In the genomic region with DNA sequence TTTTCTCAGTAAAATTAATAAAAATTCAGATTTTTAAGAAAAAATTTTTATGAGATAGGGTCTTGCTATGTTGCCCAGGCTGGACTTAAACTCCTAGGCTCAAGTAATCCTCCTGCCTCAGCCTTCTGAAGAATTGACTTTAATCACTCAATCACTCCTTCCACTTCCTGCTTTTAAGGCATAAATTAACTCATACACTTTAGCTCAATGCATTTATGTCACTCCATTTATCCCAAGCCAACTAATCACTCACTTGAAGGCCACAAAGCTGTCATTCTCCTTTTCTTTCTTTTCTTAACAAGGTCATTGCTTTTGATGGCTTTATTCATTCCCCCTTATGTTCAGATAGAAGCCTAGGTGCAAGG, we compare ENCODE assay signal across 8 cellular contexts. TPM values are rescaled to one million over a fixed set of nuclear protein-coding genes. Genes with fewer than 3 reads are reported as not detected.
A peak's percentile ranks its signal among the peaks of the same experiment; 100 is the strongest.
DNase-seq lines count a peak whose midpoint lies in the region; ATAC-seq and TF ChIP-seq lines count a peak whose summit lies in the region.

No MANE protein-coding gene starts in this region.

- ATAC-seq in HG03039 (IDR thresholded peaks at IDR 0.05; ENCODE audit: unreplicated experiment) (peak; percentile 6), left colon (peak; percentile 41)

- TF ChIP-seq CTCF in tibial nerve (IDR thresholded peaks at IDR 0.05) = no peak

- peak overlapping the region; percentile 92 to 96 (median 94) for H3K27ac ChIP-seq in tibial nerve

- no peaks in the 10 kb centered on the region for H3K9me3 Mint-ChIP-seq in activated T-helper 1 cell treated with anti-CD3 and anti-CD28 coated beads, Interleukin-12 subunit alpha, Interleukin-12 subunit beta, Interleukin-2, Interleukin-4 antibody, amounts not matched to agents 30 ng/mL and 10 ng/mL and 1 ng/mL, durations not matched to agents 14 hours and 24 hours and 36 hours

- H3K4me3 ChIP-seq in tibial nerve = peak overlapping the region; percentile 74 to 96 (median 85)

- no peaks in the 10 kb centered on the region for H3K27me3 Mint-ChIP-seq in activated T-helper 1 cell treated with anti-CD3 and anti-CD28 coated beads, Interleukin-12 subunit alpha, Interleukin-12 subunit beta, Interleukin-2, Interleukin-4 antibody, amounts not matched to agents 30 ng/mL and 10 ng/mL and 1 ng/mL, durations not matched to agents 14 hours and 24 hours and 36 hours (ENCODE audit: insufficient read depth)

- H3K36me3 Mint-ChIP-seq in activated T-helper 1 cell treated with anti-CD3 and anti-CD28 coated beads, Interleukin-12 subunit alpha, Interleukin-12 subunit beta, Interleukin-2, Interleukin-4 antibody, amounts not matched to agents 30 ng/mL and 10 ng/mL and 1 ng/mL, durations not matched to agents 14 hours and 24 hours and 36 hours (ENCODE audit: low read depth) = peaks cover 33% of the 10 kb centered on the region

- H3K27me3 ChIP-seq in tibial nerve = no peaks in the 10 kb centered on the region

- no peaks in the 10 kb centered on the region for H3K9me3 ChIP-seq in tibial nerve

- H3K4me3 Mint-ChIP-seq in activated T-helper 1 cell treated with anti-CD3 and anti-CD28 coated beads, Interleukin-12 subunit alpha, Interleukin-12 subunit beta, Interleukin-2, Interleukin-4 antibody, amounts not matched to agents 30 ng/mL and 10 ng/mL and 1 ng/mL, durations not matched to agents 14 hours and 24 hours and 36 hours = peak overlapping the region; percentile 89

- H3K4me1 ChIP-seq in tibial nerve = peaks cover 0 to 22% (median 10%) of the 10 kb centered on the region in 4 donors

- DNase-seq in SIG-M5 treated with dmso at 0.1 percent for 504 hours (lab: John Stamatoyannopoulos, UW; ENCODE audit: unreplicated experiment) = peak; percentile 43
- DNase-seq in SIG-M5 (lab: John Stamatoyannopoulos, UW) = no peak
- no peak for DNase-seq in activated T-helper 1 cell treated with anti-CD3 and anti-CD28 coated beads, Interleukin-12 subunit alpha, Interleukin-12 subunit beta, Interleukin-2, Interleukin-4 antibody, amounts not matched to agents 30 ng/mL and 10 ng/mL and 1 ng/mL, durations not matched to agents 14 hours and 24 hours and 36 hours (ENCODE audit: low spot score)
- no peak for DNase-seq in left colon
- no peak for DNase-seq in tibial nerve (ENCODE audit: low spot score in 2 of 2)
- no peak for DNase-seq in cerebellar cortex (ENCODE audit: low spot score)
- DNase-seq in mesenteric fat pad (ENCODE audit: low spot score) = no peak

- intact Hi-C loops in activated T-helper 1 cell treated with anti-CD3 and anti-CD28 coated beads, Interleukin-12 subunit alpha, Interleukin-12 subunit beta, Interleukin-2, Interleukin-4 antibody, amounts not matched to agents 30 ng/mL and 10 ng/mL and 1 ng/mL, durations not matched to agents 14 hours and 24 hours and 36 hours (cut with micrococcal nuclease) = loop anchor here (2.0 to 10.0 kb wide), 5 partner anchors 112 to 414 kb away; partner anchors contain the start of genes DLAT, SDHD, SIK2 and TIMM8B
- intact Hi-C loops in left colon (cut with DNase I, micrococcal nuclease) = no loop called here

- peaks cover 32% of the 10 kb centered on the region for H3K4me1 Mint-ChIP-seq in activated T-helper 1 cell treated with anti-CD3 and anti-CD28 coated beads, Interleukin-12 subunit alpha, Interleukin-12 subunit beta, Interleukin-2, Interleukin-4 antibody, amounts not matched to agents 30 ng/mL and 10 ng/mL and 1 ng/mL, durations not matched to agents 14 hours and 24 hours and 36 hours (ENCODE audit: low read depth)

- H3K36me3 ChIP-seq in tibial nerve = peaks cover 0 to 42% (median 0%) of the 10 kb centered on the region in 3 donors

- no peak for TF ChIP-seq POLR2A in tibial nerve (IDR thresholded peaks at IDR 0.05)

- peak overlapping the region; percentile 50 for H3K27ac Mint-ChIP-seq in activated T-helper 1 cell treated with anti-CD3 and anti-CD28 coated beads, Interleukin-12 subunit alpha, Interleukin-12 subunit beta, Interleukin-2, Interleukin-4 antibody, amounts not matched to agents 30 ng/mL and 10 ng/mL and 1 ng/mL, durations not matched to agents 14 hours and 24 hours and 36 hours

- no peak for TF ChIP-seq EP300 in tibial nerve (IDR thresholded peaks at IDR 0.05)

RNA-seq across cellular contexts. Expression of gene ALG9, which starts 0.9 kb away (rescaled TPM):
- total RNA-seq in activated T-helper 1 cell treated with anti-CD3 and anti-CD28 coated beads, Interleukin-12 subunit alpha, Interleukin-12 subunit beta, Interleukin-2, Interleukin-4 antibody, amounts not matched to agents 30 ng/mL and 10 ng/mL and 1 ng/mL, durations not matched to agents 14 hours and 24 hours and 36 hours = 29.3 and 31.8 TPM in 2 replicates
- total RNA-seq in left colon = 10 to 100 TPM; 20.6 to 23.4 TPM
- 10 to 100 TPM; 26.7 to 35.1 (median 30.6) TPM for total RNA-seq in tibial nerve
- total RNA-seq in mesenteric fat pad = 161 TPM

RNA-seq across cellular contexts. Expression of gene FDXACB1, which starts 8.5 kb away (rescaled TPM):
- 7.9 and 9.4 TPM in 2 replicates for total RNA-seq in activated T-helper 1 cell treated with anti-CD3 and anti-CD28 coated beads, Interleukin-12 subunit alpha, Interleukin-12 subunit beta, Interleukin-2, Interleukin-4 antibody, amounts not matched to agents 30 ng/mL and 10 ng/mL and 1 ng/mL, durations not matched to agents 14 hours and 24 hours and 36 hours
- total RNA-seq in left colon (1 to 10 TPM; 1.2 to 1.9 TPM), tibial nerve (1 to 10 TPM; 1.1 to 3.0 (median 1.7) TPM), mesenteric fat pad (2.1 TPM)

RNA-seq across cellular contexts. Expression of gene CFAP68, which starts 8.8 kb away (rescaled TPM):
- total RNA-seq in activated T-helper 1 cell treated with anti-CD3 and anti-CD28 coated beads, Interleukin-12 subunit alpha, Interleukin-12 subunit beta, Interleukin-2, Interleukin-4 antibody, amounts not matched to agents 30 ng/mL and 10 ng/mL and 1 ng/mL, durations not matched to agents 14 hours and 24 hours and 36 hours = 17.7 and 22.3 TPM in 2 replicates
- total RNA-seq in left colon (10 to 100 TPM; 19.1 to 23.0 TPM), tibial nerve (10 to 100 TPM; 25.3 to 29.3 (median 28.1) TPM), mesenteric fat pad (11.9 TPM)

RNA-seq across cellular contexts. Expression of gene CRYAB, which starts 41.1 kb away (rescaled TPM):
- not detected in 2 replicates for total RNA-seq in activated T-helper 1 cell treated with anti-CD3 and anti-CD28 coated beads, Interleukin-12 subunit alpha, Interleukin-12 subunit beta, Interleukin-2, Interleukin-4 antibody, amounts not matched to agents 30 ng/mL and 10 ng/mL and 1 ng/mL, durations not matched to agents 14 hours and 24 hours and 36 hours
- total RNA-seq in left colon (100 to 1,000 TPM in 1 of 2 donors, 10 to 100 TPM in 1; 11.5 to 100 TPM), tibial nerve (100 to 1,000 TPM; 353 to 879 (median 645) TPM), mesenteric fat pad (2,279 TPM)

RNA-seq across cellular contexts. Expression of gene HSPB2, which starts 42.0 kb away (rescaled TPM):
- total RNA-seq in activated T-helper 1 cell treated with anti-CD3 and anti-CD28 coated beads, Interleukin-12 subunit alpha, Interleukin-12 subunit beta, Interleukin-2, Interleukin-4 antibody, amounts not matched to agents 30 ng/mL and 10 ng/mL and 1 ng/mL, durations not matched to agents 14 hours and 24 hours and 36 hours = not detected in 2 replicates
- total RNA-seq in left colon = 1 to 10 TPM in 1 of 2 donors, under 1 TPM in 1; 0.73 to 3.1 TPM
- total RNA-seq in tibial nerve = 1 to 10 TPM in 3 of 4 donors, under 1 TPM in 1; 0.21 to 5.0 (median 1.7) TPM
- 17.1 TPM for total RNA-seq in mesenteric fat pad
